ENCODE assay signal across 24 cellular contexts in the genomic region with DNA sequence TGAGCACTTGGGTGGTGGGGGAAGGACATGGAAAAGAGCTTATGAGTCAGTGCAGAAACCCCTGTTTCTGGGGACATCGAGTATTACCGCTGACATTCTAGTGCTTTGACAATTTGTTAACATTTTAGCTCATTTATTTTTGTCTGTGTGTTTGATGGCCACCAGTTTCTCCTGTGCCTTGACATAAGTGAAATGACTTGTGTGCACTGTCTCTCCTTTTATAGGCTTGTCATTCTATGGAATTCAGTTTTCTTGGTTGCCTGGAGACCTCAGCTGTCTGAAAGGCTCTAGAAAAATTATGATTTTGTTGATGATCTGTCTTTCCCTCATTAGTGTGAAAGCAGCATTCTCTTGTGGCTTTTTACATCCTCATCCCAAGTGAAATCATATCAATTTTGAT.
"Had no signal": no experiment of that assay in that cellular context is flagged by ENCODE, and none has a peak within 500 bp of the region (broad histone marks: within the 10 kb centered on the region; RNA-seq: fewer than 3 reads in every experiment).

No MANE protein-coding gene starts in this region.

- H3K36me3 ChIP-seq: stomach, suprapubic skin, thoracic aorta, thyroid gland, tibial artery, tibial nerve, transverse colon, upper lobe of left lung, upper lobe of right lung, uterus, vagina had no signal

- H3K27me3 ChIP-seq: stomach, suprapubic skin, testis, thyroid gland, tibial artery, tibial nerve, transverse colon, upper lobe of left lung, upper lobe of right lung, uterus, vagina had no signal

- H3K9me3 ChIP-seq: stomach, suprapubic skin, testis, thoracic aorta, thyroid gland, tibial artery, tibial nerve, transverse colon, upper lobe of left lung, upper lobe of right lung, uterus, vagina had no signal

- H3K4me3 ChIP-seq: stomach, suprapubic skin, testis, thoracic aorta, thyroid gland, tibial artery, tibial nerve, transverse colon, upper lobe of left lung, upper lobe of right lung, uterus, vagina had no signal

- DNase-seq: stimulated activated CD4-positive, alpha-beta T cell treated with anti-CD3 and anti-CD28 coated beads, Interleukin-2, amount 100 ng/mL, for 48 hours; stimulated activated CD4-positive, alpha-beta T cell treated with anti-CD3 and anti-CD28 coated beads, Interleukin-4, amount 100 ng/mL, for 1 hour; stimulated activated CD4-positive, alpha-beta T cell treated with anti-CD3 and anti-CD28 coated beads, Interleukin-4, amount 100 ng/mL, for 24 hours; stimulated activated CD4-positive, alpha-beta T cell treated with anti-CD3 and anti-CD28 coated beads, Interleukin-4, amount 100 ng/mL, for 4 hours; stimulated activated CD8-positive, alpha-beta memory T cell treated with anti-CD3 and anti-CD28 coated beads, Interleukin-4, amount 100 ng/mL, for 48 hours; stimulated activated naive B cell treated with anti-CD40 and anti-IgM and Interleukin-4, amounts not matched to agents 10 μg/mL and 1 μg/mL and 100 μg/mL, for 72 hours; stimulated activated naive CD4-positive, alpha-beta T cell; stimulated activated naive CD4-positive, alpha-beta T cell treated with Interleukin-2 at 50 U/mL for 16 hours; stimulated activated naive CD8-positive, alpha-beta T cell treated with anti-CD3 and anti-CD28 coated beads, Interleukin-15, amount 100 ng/mL, for 72 hours; stimulated activated naive CD8-positive, alpha-beta T cell treated with anti-CD3 and anti-CD28 coated beads, Interleukin-15, Interleukin-2, amounts not matched to agents 100 U/mL and 50 U/mL, for 24 hours; stomach; substantia nigra; testis; thyroid gland; tibial artery; transverse colon; trophoblast cell; upper lobe of left lung; upper lobe of right lung; uterus had no signal

- H3K27ac ChIP-seq: stomach, suprapubic skin, testis, thoracic aorta, thyroid gland, tibial artery, tibial nerve, transverse colon, upper lobe of left lung, upper lobe of right lung, uterus, vagina had no signal
